In the genomic region with DNA sequence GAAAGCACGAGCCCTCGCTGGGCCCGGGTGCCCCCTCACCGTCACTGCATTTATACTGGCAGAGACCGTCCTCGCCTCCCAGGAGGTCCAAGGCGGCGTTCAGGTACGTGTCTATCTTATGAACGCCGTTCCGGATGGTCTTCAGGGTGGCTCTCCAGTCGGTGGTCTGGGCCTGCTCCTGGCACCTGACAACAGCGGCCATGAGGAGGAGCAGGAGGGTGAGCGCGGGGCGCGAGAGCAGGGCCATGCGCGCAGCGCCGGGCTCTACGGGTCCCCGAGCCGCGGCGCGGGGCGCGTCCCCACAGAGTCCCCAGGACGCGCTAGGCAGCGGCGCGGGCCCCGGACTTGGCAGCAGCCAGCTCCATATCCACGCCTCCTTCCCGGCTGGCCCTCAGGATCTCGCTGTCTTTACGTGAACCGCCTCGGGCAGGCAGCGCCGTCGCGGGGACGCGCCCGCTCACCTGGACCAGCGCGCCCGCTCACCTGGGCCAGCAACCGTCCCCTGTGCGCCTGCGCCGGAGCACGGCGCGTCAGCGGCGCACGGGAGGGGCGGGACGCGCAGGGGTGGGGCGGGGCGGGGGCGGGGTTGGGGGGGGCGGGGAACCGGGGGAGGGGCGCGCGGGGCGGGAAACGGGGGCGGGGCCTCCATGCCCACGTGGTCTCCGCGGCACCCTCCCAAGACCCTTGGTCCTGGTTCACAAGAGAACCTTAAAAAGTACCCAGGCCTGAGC, we compare ENCODE assay signal across 8 cellular contexts. TPM values are rescaled to one million over a fixed set of nuclear protein-coding genes. Genes with fewer than 3 reads are reported as not detected.
A peak's percentile ranks its signal among the peaks of the same experiment; 100 is the strongest.
DNase-seq lines count a peak whose midpoint lies in the region; ATAC-seq and TF ChIP-seq lines count a peak whose summit lies in the region.

Gene PLA2G12A, minus strand, starts transcription at position 508 of the 731 bp plus-strand sequence. Its CDS starts 261 bp downstream, at position 247.

- no peak for TF ChIP-seq CTCF in brain (conservative IDR thresholded peaks at IDR 0.05)

- no peaks in the 10 kb centered on the region for H3K9me3 Mint-ChIP-seq in brain

- H3K36me3 Mint-ChIP-seq in brain = peaks cover 16% of the 10 kb centered on the region

- peak within 1 kb of the TSS; percentile 23 to 89 (median 80) for H3K27ac ChIP-seq in skin epidermis

- H3K27me3 Mint-ChIP-seq in brain = peaks cover 8% of the 10 kb centered on the region

- H3K4me3 ChIP-seq in iPS-18c (ENCODE audit: insufficient read depth, low read depth, low read length) (peak within 1 kb of the TSS; percentile 88), skin epidermis (peak within 1 kb of the TSS; percentile 66 to 94 (median 75))

- H3K9me3 ChIP-seq in iPS-18c (ENCODE audit: control insufficient read depth, insufficient read depth, low read length) = no peaks in the 10 kb centered on the region

- peak within 1 kb of the TSS; percentile 92 to 96 (median 93) for H3K4me3 Mint-ChIP-seq in brain

- peak within 1 kb of the TSS; percentile 58 to 88 (median 79) for H3K27ac Mint-ChIP-seq in brain

- ATAC-seq in HG02885 (IDR thresholded peaks at IDR 0.05; ENCODE audit: poor library complexity, unreplicated experiment) = peak; percentile 84

- DNase-seq in NCI-H187 (lab: John Stamatoyannopoulos, UW) (peak; percentile 65 to 72), NCI-H187 treated with DMSO at 0.1 percent for 48 hours (lab: John Stamatoyannopoulos, UW) (no peak), NCI-H146 treated with DMSO at 0.1 percent for 48 hours (lab: John Stamatoyannopoulos, UW; ENCODE audit: unreplicated experiment) (peak; percentile 49), UCSD-AML1 (lab: John Stamatoyannopoulos, UW; ENCODE audit: unreplicated experiment) (peak; percentile 74)

- peaks cover 36% of the 10 kb centered on the region for H3K4me1 Mint-ChIP-seq in brain

RNA-seq across cellular contexts. Expression of gene PLA2G12A, which starts in this region (rescaled TPM):
- polyA plus RNA-seq in brain (ENCODE audit: insufficient read depth, low read depth, low replicate concordance) = 13.8 TPM
